Comparison of ENCODE assay signal across 8 cellular contexts in genomic region chr9:128340691-128341434, GRCh38. TPM values are rescaled to one million over a fixed set of nuclear protein-coding genes. Genes with fewer than 3 reads are reported as not detected.
DNase-seq lines count a peak whose midpoint lies in the region; ATAC-seq and TF ChIP-seq lines count a peak whose summit lies in the region.

No MANE protein-coding gene starts in this region.

- H3K4me3 ChIP-seq in SK-N-MC (peak overlapping the region; percentile 94), neutrophil (ENCODE audit: low read depth in 1 of 2, low read length in 1 of 2) (peak overlapping the region; percentile 68 to 75)

- DNase-seq in SK-N-MC (ENCODE audit: low read depth, low spot score) (no peak), SIG-M5 treated with dmso at 0.1 percent for 504 hours (lab: John Stamatoyannopoulos, UW; ENCODE audit: unreplicated experiment) (no peak), midbrain (lab: John Stamatoyannopoulos, UW) (no peak)
- no peak for DNase-seq in stimulated activated CD4-positive, alpha-beta T cell treated with anti-CD3 and anti-CD28 coated beads, Interleukin-12 subunit alpha, Interleukin-12 subunit beta, amount 100 ng/mL, for 4 hours

- no peaks in the 10 kb centered on the region for H3K27me3 ChIP-seq in neutrophil

- TF ChIP-seq CTCF in neutrophil (IDR thresholded peaks at IDR 0.05), result no peak

- H3K27ac ChIP-seq in SK-N-MC (no peak overlapping the region), neutrophil (peak overlapping the region; percentile 63)

- ATAC-seq in GM18511 (IDR thresholded peaks at IDR 0.05; ENCODE audit: unreplicated experiment), result peak; percentile 17
- peak; percentile 29 for ATAC-seq in HG02870 (IDR thresholded peaks at IDR 0.05; ENCODE audit: unreplicated experiment)
- peak; percentile 32 for ATAC-seq in esophagus mucosa

- peaks cover 20% of the 10 kb centered on the region in 2 experiments for H3K4me1 ChIP-seq in neutrophil (ENCODE audit: control insufficient read depth in 1 of 2, insufficient read depth in 1 of 2, low read depth in 1 of 2, low read length in 1 of 2)

- peaks cover 10% of the 10 kb centered on the region; the same call in 1 of the 2 replicates for H3K36me3 ChIP-seq in SK-N-MC (ENCODE audit: insufficient read depth, low read length)
- H3K36me3 ChIP-seq in neutrophil, result peaks cover 9% of the 10 kb centered on the region

- H3K9me3 ChIP-seq in SK-N-MC (ENCODE audit: low read depth, low read length), result no peaks in the 10 kb centered on the region
- H3K9me3 ChIP-seq in neutrophil, result no peaks in the 10 kb centered on the region

- peak overlapping the region; percentile 77 for H3K9ac ChIP-seq in SK-N-MC (ENCODE audit: insufficient read length)

RNA-seq across cellular contexts. Expression of gene SLC27A4, which starts 0.5 kb away (rescaled TPM):
- total RNA-seq in esophagus mucosa, result 58.8 TPM

RNA-seq across cellular contexts. Expression of gene COQ4, which starts 18.2 kb away (rescaled TPM):
- total RNA-seq in esophagus mucosa, result 61.7 TPM

RNA-seq across cellular contexts. Expression of gene TRUB2, which starts 18.6 kb away (rescaled TPM):
- total RNA-seq in esophagus mucosa, result 40.3 TPM

RNA-seq across cellular contexts. Expression of gene URM1, which starts 30.3 kb away (rescaled TPM):
- 38.5 TPM for total RNA-seq in esophagus mucosa
